In the genomic region with DNA sequence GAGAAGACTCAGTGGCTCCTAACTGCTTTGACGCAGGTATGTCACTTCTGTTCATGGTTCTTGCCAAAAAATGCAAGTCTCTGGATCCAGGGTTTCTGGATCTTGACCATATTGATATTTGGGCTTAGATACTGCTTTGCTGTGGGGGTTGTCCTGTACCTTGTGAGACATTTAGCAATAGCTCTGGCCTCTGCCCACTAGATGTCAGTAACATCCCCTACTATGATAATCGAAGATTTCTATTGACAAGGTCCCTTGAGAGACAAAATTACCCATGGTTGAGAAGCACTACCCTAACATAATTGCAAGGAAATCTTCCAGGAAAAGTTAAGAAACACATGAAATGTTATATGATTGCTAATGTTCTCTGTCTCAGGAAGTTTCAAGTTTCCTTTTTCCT, we compare ENCODE assay signal across 8 cellular contexts.
DNase-seq lines count a peak whose midpoint lies in the region; ATAC-seq, FAIRE-seq and TF ChIP-seq lines count a peak whose summit lies in the region.

No MANE protein-coding gene starts in this region.

- H3K27me3 ChIP-seq in liver (ENCODE audit: control insufficient read depth in 4 of 4, insufficient read depth in 4 of 4, low read length in 3 of 4) (no peaks in the 10 kb centered on the region), thyroid gland (no peaks in the 10 kb centered on the region)

- TF ChIP-seq CTCF in VCaP (conservative IDR thresholded peaks at IDR 0.05) (peak; percentile 64), liver (IDR thresholded peaks at IDR 0.05; ENCODE audit: low read depth, low read length, missing input control) (peak; percentile 47), thyroid gland (IDR thresholded peaks at IDR 0.05) (no peak)

- H3K9me3 ChIP-seq in liver (ENCODE audit: control insufficient read depth in 4 of 4, low read length in 3 of 4) (no peaks in the 10 kb centered on the region), thyroid gland (no peaks in the 10 kb centered on the region)

- ATAC-seq in GM21381 (IDR thresholded peaks at IDR 0.05; ENCODE audit: unreplicated experiment): no peak

- no peaks in the 10 kb centered on the region for H3K4me1 ChIP-seq in liver (ENCODE audit: control insufficient read depth in 4 of 4, insufficient read depth in 4 of 4, low read length in 3 of 4)
- H3K4me1 ChIP-seq in thyroid gland: no peaks in the 10 kb centered on the region

- DNase-seq in COLO829 (ENCODE audit: low spot score): peak; percentile 11
- no peak for DNase-seq in GM19239 (ENCODE audit: insufficient read length, low spot score)
- DNase-seq in HS-5 (ENCODE audit: low read depth): peak; percentile 38
- DNase-seq in activated effector memory CD4-positive, alpha-beta T cell treated with anti-CD3 and anti-CD28 coated beads, Interleukin-2, amount 50 U/mL, for 16 hours: no peak
- no peak for DNase-seq in thyroid gland

- H3K27ac ChIP-seq in VCaP (no peak overlapping the region), liver (ENCODE audit: low read depth in 1 of 2, low read length in 2 of 2) (no peak overlapping the region), thyroid gland (no peak overlapping the region)

- H3K36me3 ChIP-seq in liver (ENCODE audit: control insufficient read depth in 4 of 4, insufficient read depth in 3 of 4, low read depth in 1 of 4, low read length in 3 of 4) (no peaks in the 10 kb centered on the region), thyroid gland (no peaks in the 10 kb centered on the region)

- intact Hi-C loops in thyroid gland (cut with DNase I): no loop called here

- no peak overlapping the region for H3K9ac ChIP-seq in liver (ENCODE audit: low read depth in 1 of 2, low read length in 2 of 2)

- H3K4me3 ChIP-seq in liver (ENCODE audit: low read depth in 1 of 3, low read length in 3 of 3) (no peak overlapping the region), thyroid gland (replicated peaks in 1 of 3) (no peak overlapping the region)

- 18% methylated on average over 2 of the region's 2 CpGs for WGBS in liver
- WGBS in thyroid gland, 2 donors: 42 to 63% methylated on average over 2 of the region's 2 CpGs

- TF ChIP-seq POLR2A in thyroid gland (IDR thresholded peaks at IDR 0.05): no peak

- FAIRE-seq in GM19239 (lab: Jason Lieb, UNC): peak; percentile 4

- TF ChIP-seq RAD21 in liver (IDR thresholded peaks at IDR 0.05): peak; percentile 78 to 85

TF ChIP-seq in liver, 16 proteins besides CTCF, POLR2A, EP300 and RAD21:
- peak; percentile 8 to 22 for TF ChIP-seq HNF4A (conservative IDR thresholded peaks at IDR 0.05)
- TF ChIP-seq TAF1 (conservative IDR thresholded peaks at IDR 0.05): no peak

Comparison
In these comparisons a context has a peak if more than half of its experiments do, and no peak if none do; other contexts are left out.
1. DNase-seq: peak in COLO829 (single experiment) and HS-5 (single experiment); none in GM19239 (single experiment), activated effector memory CD4-positive, alpha-beta T cell treated with anti-CD3 and anti-CD28 coated beads, Interleukin-2, amount 50 U/mL, for 16 hours (single experiment) and thyroid gland (0 of 2).
2. CTCF ChIP-seq: peak in VCaP (single experiment) and liver (single experiment); none in thyroid gland (0 of 6).